ENCODE assay signal across 8 cellular contexts in genomic region chr13:84137292-84137691, GRCh38.
DNase-seq lines count a peak whose midpoint lies in the region; ATAC-seq, FAIRE-seq and TF ChIP-seq lines count a peak whose summit lies in the region.

No MANE protein-coding gene starts in this region.

- no peak overlapping the region for H3K9ac ChIP-seq in SK-N-SH

- TF ChIP-seq CTCF in SK-N-SH (IDR thresholded peaks at IDR 0.05) (no peak), thoracic aorta (IDR thresholded peaks at IDR 0.05) (no peak), foreskin fibroblast (IDR thresholded peaks at IDR 0.05; ENCODE audit: low read depth, low read length) (no peak)

- no peaks in the 10 kb centered on the region for H3F3A ChIP-seq in SK-N-SH (replicated peaks; ENCODE audit: insufficient read depth)

- WGBS in SK-N-SH (ENCODE audit: low lambda C conversion rate) = 21% methylated on average over 2 of the region's 2 CpGs

- TF ChIP-seq EP300 in SK-N-SH (IDR thresholded peaks at IDR 0.05; ENCODE audit: borderline replicate concordance in 1 of 2, low read depth in 1 of 2, low read length in 1 of 2) = no peak

- H3K79me2 ChIP-seq in SK-N-SH (ENCODE audit: insufficient read depth) = no peaks in the 10 kb centered on the region

- DNase-seq in SK-N-SH (no peak), thoracic aorta (ENCODE audit: low spot score) (no peak), GM12892 (ENCODE audit: insufficient read length) (no peak), foreskin fibroblast (no peak), iPS-NIHi7 (ENCODE audit: extremely low spot score) (no peak)
- peak; percentile 78 for DNase-seq in central memory CD4-positive, alpha-beta T cell

- 0 out of 2 replicates have a peak overlapping the region, but pooled peaks have one; percentile 16 for H2AFZ ChIP-seq in SK-N-SH (ENCODE audit: low read depth)

- no peaks in the 10 kb centered on the region for H4K20me1 ChIP-seq in SK-N-SH (ENCODE audit: insufficient read depth)

- POLR2A ChIA-PET in SK-N-SH (lab: Yijun Ruan, JAX) = no interaction called here

- FAIRE-seq in GM12892 (lab: Jason Lieb, UNC) = no peak

- CTCF ChIA-PET in SK-N-SH (lab: Yijun Ruan, JAX) = no interaction called here

- TF ChIP-seq RAD21 in SK-N-SH (IDR thresholded peaks at IDR 0.05; ENCODE audit: low read length) = no peak

- no peaks in the 10 kb centered on the region for H3K4me1 ChIP-seq in SK-N-SH (ENCODE audit: control insufficient read depth in 1 of 2, insufficient read depth in 2 of 2, low read depth in 1 of 2, low read length in 1 of 2)
- no peaks in the 10 kb centered on the region for H3K4me1 ChIP-seq in thoracic aorta (ENCODE audit: control insufficient read depth in 1 of 2, low read depth in 2 of 2)

- no peak for TF ChIP-seq POLR2A in GM12892 (IDR thresholded peaks at IDR 0.05; ENCODE audit: low read depth, low read length)

- H3K4me2 ChIP-seq in SK-N-SH = peak overlapping the region; percentile 25; the same call in 1 of the 2 replicates

- no peaks in the 10 kb centered on the region for H3K9me2 ChIP-seq in SK-N-SH

- H3K27me3 ChIP-seq in SK-N-SH (ENCODE audit: insufficient read depth) (no peaks in the 10 kb centered on the region), thoracic aorta (replicated peaks; ENCODE audit: insufficient read depth) (no peaks in the 10 kb centered on the region)

- H3K9me3 ChIP-seq in SK-N-SH = no peaks in the 10 kb centered on the region
- no peaks in the 10 kb centered on the region for H3K9me3 ChIP-seq in thoracic aorta

- H3K27ac ChIP-seq in SK-N-SH (ENCODE audit: low read depth in 2 of 2, low read length in 1 of 2) (no peak overlapping the region), thoracic aorta (no peak overlapping the region)

- H3K36me3 ChIP-seq in SK-N-SH (replicated peaks in 1 of 2; ENCODE audit: control insufficient read depth in 1 of 2, insufficient read depth in 2 of 2, low read length in 1 of 2) (no peaks in the 10 kb centered on the region), thoracic aorta (no peaks in the 10 kb centered on the region)

- H3K4me3 ChIP-seq in SK-N-SH (ENCODE audit: low read depth in 2 of 2, low read length in 1 of 2) (no peak overlapping the region), thoracic aorta (peak overlapping the region; percentile 4), foreskin fibroblast (ENCODE audit: low read depth in 1 of 2, low read length in 2 of 2) (no peak overlapping the region)

- ATAC-seq in GM18868 (IDR thresholded peaks at IDR 0.05; ENCODE audit: unreplicated experiment) (peak; percentile 98), HG02970 (IDR thresholded peaks at IDR 0.05; ENCODE audit: low FRiP score, unreplicated experiment) (peak; percentile 93), thoracic aorta (ENCODE audit: insufficient number of reproducible peaks, low FRiP score, low read depth) (no peak)

TF ChIP-seq in SK-N-SH, 30 proteins besides CTCF, POLR2A, EP300 and RAD21:
- TF ChIP-seq, protein P1, sequence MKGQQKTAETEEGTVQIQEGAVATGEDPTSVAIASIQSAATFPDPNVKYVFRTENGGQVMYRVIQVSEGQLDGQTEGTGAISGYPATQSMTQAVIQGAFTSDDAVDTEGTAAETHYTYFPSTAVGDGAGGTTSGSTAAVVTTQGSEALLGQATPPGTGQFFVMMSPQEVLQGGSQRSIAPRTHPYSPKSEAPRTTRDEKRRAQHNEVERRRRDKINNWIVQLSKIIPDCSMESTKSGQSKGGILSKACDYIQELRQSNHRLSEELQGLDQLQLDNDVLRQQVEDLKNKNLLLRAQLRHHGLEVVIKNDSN (IDR thresholded peaks at IDR 0.05; ENCODE audit: borderline replicate concordance, low read depth) = no peak
- no peak for TF ChIP-seq YY1 (IDR thresholded peaks at IDR 0.05; ENCODE audit: low read depth)
- TF ChIP-seq NFIC (IDR thresholded peaks at IDR 0.05; ENCODE audit: borderline replicate concordance) = no peak
- TF ChIP-seq SIN3A (IDR thresholded peaks at IDR 0.05; ENCODE audit: borderline replicate concordance, low read depth, low read length) = no peak
- TF ChIP-seq, protein P2, sequence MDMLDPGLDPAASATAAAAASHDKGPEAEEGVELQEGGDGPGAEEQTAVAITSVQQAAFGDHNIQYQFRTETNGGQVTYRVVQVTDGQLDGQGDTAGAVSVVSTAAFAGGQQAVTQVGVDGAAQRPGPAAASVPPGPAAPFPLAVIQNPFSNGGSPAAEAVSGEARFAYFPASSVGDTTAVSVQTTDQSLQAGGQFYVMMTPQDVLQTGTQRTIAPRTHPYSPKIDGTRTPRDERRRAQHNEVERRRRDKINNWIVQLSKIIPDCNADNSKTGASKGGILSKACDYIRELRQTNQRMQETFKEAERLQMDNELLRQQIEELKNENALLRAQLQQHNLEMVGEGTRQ (IDR thresholded peaks at IDR 0.05; ENCODE audit: borderline replicate concordance, low read depth, low read length) = no peak
- no peak for TF ChIP-seq RCOR1 (IDR thresholded peaks at IDR 0.05; ENCODE audit: low read length)
- TF ChIP-seq MXI1 (IDR thresholded peaks at IDR 0.05; ENCODE audit: low read depth, low read length) = no peak
- no peak for TF ChIP-seq FOSL2 (IDR thresholded peaks at IDR 0.05; ENCODE audit: borderline replicate concordance, low read depth)
- TF ChIP-seq, protein P3, sequence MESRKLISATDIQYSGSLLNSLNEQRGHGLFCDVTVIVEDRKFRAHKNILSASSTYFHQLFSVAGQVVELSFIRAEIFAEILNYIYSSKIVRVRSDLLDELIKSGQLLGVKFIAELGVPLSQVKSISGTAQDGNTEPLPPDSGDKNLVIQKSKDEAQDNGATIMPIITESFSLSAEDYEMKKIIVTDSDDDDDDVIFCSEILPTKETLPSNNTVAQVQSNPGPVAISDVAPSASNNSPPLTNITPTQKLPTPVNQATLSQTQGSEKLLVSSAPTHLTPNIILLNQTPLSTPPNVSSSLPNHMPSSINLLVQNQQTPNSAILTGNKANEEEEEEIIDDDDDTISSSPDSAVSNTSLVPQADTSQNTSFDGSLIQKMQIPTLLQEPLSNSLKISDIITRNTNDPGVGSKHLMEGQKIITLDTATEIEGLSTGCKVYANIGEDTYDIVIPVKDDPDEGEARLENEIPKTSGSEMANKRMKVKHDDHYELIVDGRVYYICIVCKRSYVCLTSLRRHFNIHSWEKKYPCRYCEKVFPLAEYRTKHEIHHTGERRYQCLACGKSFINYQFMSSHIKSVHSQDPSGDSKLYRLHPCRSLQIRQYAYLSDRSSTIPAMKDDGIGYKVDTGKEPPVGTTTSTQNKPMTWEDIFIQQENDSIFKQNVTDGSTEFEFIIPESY (IDR thresholded peaks at IDR 0.05; ENCODE audit: borderline replicate concordance, low read depth) = no peak
- no peak for TF ChIP-seq JUND (IDR thresholded peaks at IDR 0.05)
